In genomic region chr18:63198868-63199742, GRCh38 we compare ENCODE assay signal across 22 cellular contexts.
A peak's percentile ranks its signal among the peaks of the same experiment; 100 is the strongest.
DNase-seq lines count a peak whose midpoint lies in the region; ATAC-seq, FAIRE-seq and TF ChIP-seq lines count a peak whose summit lies in the region.
"Had no signal": no experiment of that assay in that cellular context is flagged by ENCODE, and none has a peak within 500 bp of the region (broad histone marks: within the 10 kb centered on the region; RNA-seq: fewer than 3 reads in every experiment).

No MANE protein-coding gene starts in this region.

- no peaks in the 10 kb centered on the region for H3K27me3 ChIP-seq in DND-41 (ENCODE audit: insufficient read depth, low read length, poor library complexity)
- H3K27me3 ChIP-seq in OCI-LY3 (ENCODE audit: low read depth, low read length) = no peaks in the 10 kb centered on the region
- H3K27me3 ChIP-seq in keratinocyte (ENCODE audit: control insufficient read depth, extremely low read depth, insufficient read depth, low read length) = no peaks in the 10 kb centered on the region
- H3K27me3 ChIP-seq in suprapubic skin = no peaks in the 10 kb centered on the region

- H3K36me3 ChIP-seq in DND-41 (ENCODE audit: insufficient read depth, low read length) (peaks cover 10% of the 10 kb centered on the region; the same call in 1 of the 2 replicates), OCI-LY3 (replicated peaks; ENCODE audit: low read depth, low read length) (peaks cover 34% of the 10 kb centered on the region), keratinocyte (ENCODE audit: control insufficient read depth in 2 of 2, extremely low read depth in 1 of 2, insufficient read depth in 2 of 2, low read length in 2 of 2) (no peaks in the 10 kb centered on the region), suprapubic skin (no peaks in the 10 kb centered on the region)

- peaks cover 17% of the 10 kb centered on the region for H4K20me1 ChIP-seq in DND-41 (ENCODE audit: insufficient read depth, low read length)
- peaks cover 95% of the 10 kb centered on the region for H4K20me1 ChIP-seq in OCI-LY3 (ENCODE audit: insufficient read depth, low read length)
- H4K20me1 ChIP-seq in keratinocyte (ENCODE audit: control insufficient read depth, extremely low read depth, insufficient read depth, low read length) = no peaks in the 10 kb centered on the region

- FAIRE-seq in keratinocyte (lab: Jason Lieb, UNC) = peak; percentile 9
- FAIRE-seq: islet of Langerhans, RCC 7860 had no signal

- TF ChIP-seq EP300 in suprapubic skin (IDR thresholded peaks at IDR 0.05) = no peak

- H3K4me1 ChIP-seq in DND-41 (ENCODE audit: insufficient read depth, low read length) = peaks cover 60% of the 10 kb centered on the region
- H3K4me1 ChIP-seq in OCI-LY3 (ENCODE audit: low read length) = peaks cover 32% of the 10 kb centered on the region
- peaks cover 6% of the 10 kb centered on the region for H3K4me1 ChIP-seq in keratinocyte (ENCODE audit: control insufficient read depth, extremely low read depth, insufficient read depth, low read length)
- peaks cover 34% of the 10 kb centered on the region for H3K4me1 ChIP-seq in suprapubic skin

- no peak overlapping the region for H3K4me3 Mint-ChIP-seq in type B pancreatic cell
- H3K4me3 Mint-ChIP-seq: activated naive CD8-positive, alpha-beta T cell treated with anti-CD3 and anti-CD28 coated beads, Interleukin-2, amount 10 ng/mL, durations not matched to agents 7 days and 5 days; brain; neural crest cell had no signal

- H3K4me3 ChIP-seq in DND-41 (ENCODE audit: low read depth in 1 of 2, low read length in 2 of 2) (peak overlapping the region; percentile 1 to 61; a peak in 3 of 4 replicates), OCI-LY3 (ENCODE audit: low read length) (no peak overlapping the region), keratinocyte (ENCODE audit: control insufficient read depth in 2 of 3, extremely low read depth in 1 of 3, insufficient read depth in 2 of 3, low read depth in 1 of 3, low read length in 3 of 3) (no peak overlapping the region), suprapubic skin (peak overlapping the region; percentile 3)
- H3K4me3 ChIP-seq: psoas muscle had no signal

- H3K27ac ChIP-seq in DND-41 (ENCODE audit: low read length) (peak overlapping the region; percentile 87), OCI-LY3 (ENCODE audit: low read length) (no peak overlapping the region), keratinocyte (ENCODE audit: control insufficient read depth, insufficient read depth, low read length) (no peak overlapping the region), suprapubic skin (no peak overlapping the region)
- H3K27ac ChIP-seq: psoas muscle had no signal

- H3K27me3 Mint-ChIP-seq in type B pancreatic cell = no peaks in the 10 kb centered on the region
- H3K27me3 Mint-ChIP-seq: activated naive CD8-positive, alpha-beta T cell treated with anti-CD3 and anti-CD28 coated beads, Interleukin-2, amount 10 ng/mL, durations not matched to agents 7 days and 5 days; brain had no signal

- dilution Hi-C loops in keratinocyte (cut with MboI; ENCODE audit: extremely low pct_ligation_motif_present, low sequenced_read_pairs) = no loop called here

- no peaks in the 10 kb centered on the region for H3K9me3 ChIP-seq in DND-41 (ENCODE audit: insufficient read depth, low read length, severe bottlenecking)
- no peaks in the 10 kb centered on the region for H3K9me3 ChIP-seq in OCI-LY3 (ENCODE audit: insufficient read depth, low read length)
- H3K9me3 ChIP-seq in keratinocyte (ENCODE audit: control insufficient read depth, low read depth, low read length) = no peaks in the 10 kb centered on the region
- H3K9me3 ChIP-seq in suprapubic skin = no peaks in the 10 kb centered on the region
- H3K9me3 ChIP-seq: psoas muscle had no signal

- DNase-seq in DND-41 (no peak), keratinocyte (ENCODE audit: low read depth, low spot score) (no peak), suprapubic skin (ENCODE audit: low spot score in 2 of 2) (no peak), type B pancreatic cell (ENCODE audit: extremely low spot score, unreplicated experiment) (no peak), NCI-H2171 treated with DMSO at 0.1 percent for 48 hours (lab: John Stamatoyannopoulos, UW) (no peak)
- DNase-seq: activated naive CD8-positive, alpha-beta T cell treated with anti-CD3 and anti-CD28 coated beads, Interleukin-2, amount 10 ng/mL, durations not matched to agents 7 days and 5 days; activated T-cell treated with anti-CD3 and anti-CD28 coated beads, Interleukin-2, amount 50 U/mL, for 48 hours; Calu3; cortex of kidney; hippocampal formation; MM.1S; NCI-H1436 treated with DMSO at 0.1 percent for 48 hours; NCI-H226; psoas muscle; substantia nigra had no signal

- H3K9ac ChIP-seq in DND-41 (ENCODE audit: low read depth, low read length) (peak overlapping the region; percentile 48), OCI-LY3 (ENCODE audit: low read length) (no peak overlapping the region), keratinocyte (ENCODE audit: control insufficient read depth, extremely low read depth, insufficient read depth, low read length) (no peak overlapping the region)

- 91% methylated on average over 5 of the region's 5 CpGs for WGBS in suprapubic skin

- no peak overlapping the region for H3K27ac Mint-ChIP-seq in type B pancreatic cell
- H3K27ac Mint-ChIP-seq: activated naive CD8-positive, alpha-beta T cell treated with anti-CD3 and anti-CD28 coated beads, Interleukin-2, amount 10 ng/mL, durations not matched to agents 7 days and 5 days; brain had no signal

- peak overlapping the region; percentile 5; the same call in 1 of the 2 replicates for H2AFZ ChIP-seq in DND-41 (ENCODE audit: low read depth, low read length)
- H2AFZ ChIP-seq in OCI-LY3 (ENCODE audit: low read depth, low read length) = no peak overlapping the region
- no peak overlapping the region for H2AFZ ChIP-seq in keratinocyte (ENCODE audit: control insufficient read depth, low read length)

- H3K79me2 ChIP-seq in DND-41 (ENCODE audit: insufficient read depth, low read length) = peaks cover 90% of the 10 kb centered on the region
- H3K79me2 ChIP-seq in OCI-LY3 (ENCODE audit: low read length) = peaks cover 98% of the 10 kb centered on the region
- H3K79me2 ChIP-seq in keratinocyte (ENCODE audit: control insufficient read depth, insufficient read depth, low read length) = no peaks in the 10 kb centered on the region

- TF ChIP-seq CTCF in DND-41 (IDR thresholded peaks at IDR 0.05; ENCODE audit: borderline replicate concordance, extremely low read depth, low read length, poor library complexity, severe bottlenecking) = no peak
- no peak for TF ChIP-seq CTCF in OCI-LY3 (IDR thresholded peaks at IDR 0.05; ENCODE audit: low read depth, low read length)
- TF ChIP-seq CTCF in keratinocyte (optimal IDR thresholded peaks at IDR 0.05 in 1 of 3, IDR thresholded peaks at IDR 0.05 in 1 of 3, conservative IDR thresholded peaks at IDR 0.05 in 1 of 3; ENCODE audit: extremely low read depth in 1 of 3, insufficient read depth in 2 of 3, low read length in 3 of 3) = no peak
- TF ChIP-seq CTCF in suprapubic skin (IDR thresholded peaks at IDR 0.05) = no peak
- TF ChIP-seq CTCF in type B pancreatic cell (conservative IDR thresholded peaks at IDR 0.05) = no peak

- no peaks in the 10 kb centered on the region for H3K9me1 ChIP-seq in keratinocyte (ENCODE audit: control insufficient read depth, extremely low read depth, insufficient read depth, low read length)

- TF ChIP-seq POLR2A in suprapubic skin (IDR thresholded peaks at IDR 0.05) = no peak

- H3K4me2 ChIP-seq in DND-41 (ENCODE audit: insufficient read depth, low read length) (peak overlapping the region; percentile 82), OCI-LY3 (ENCODE audit: low read length) (peak overlapping the region; percentile 36), keratinocyte (ENCODE audit: control insufficient read depth, extremely low read depth, insufficient read depth, low read depth, low read length) (peak overlapping the region; percentile 7)

- ATAC-seq in DND-41 (ENCODE audit: insufficient read depth, low read depth) (no peak), GM21786 (IDR thresholded peaks at IDR 0.05; ENCODE audit: unreplicated experiment) (no peak), GM19035 (IDR thresholded peaks at IDR 0.05; ENCODE audit: unreplicated experiment) (no peak)

- H3K9me3 Mint-ChIP-seq in type B pancreatic cell = no peaks in the 10 kb centered on the region
- H3K9me3 Mint-ChIP-seq: activated naive CD8-positive, alpha-beta T cell treated with anti-CD3 and anti-CD28 coated beads, Interleukin-2, amount 10 ng/mL, durations not matched to agents 7 days and 5 days; brain; neural crest cell had no signal

- peaks cover 6% of the 10 kb centered on the region for H3K4me1 Mint-ChIP-seq in type B pancreatic cell (ENCODE audit: unreplicated experiment)

- no peaks in the 10 kb centered on the region for H3K36me3 Mint-ChIP-seq in type B pancreatic cell
- H3K36me3 Mint-ChIP-seq: brain had no signal

Comparison
In these comparisons a context has a peak if more than half of its experiments do, and no peak if none do; other contexts are left out.
1. H3K4me2 ChIP-seq: peak in every context shown above with its lines; median percentile 82 in DND-41; 36 in OCI-LY3; 7 in keratinocyte.
2. H3K4me3 ChIP-seq: peak in DND-41 (2 of 2) and suprapubic skin (single experiment); none in OCI-LY3 (single experiment) and keratinocyte (0 of 3).